Comparison of ENCODE assay signal across 17 cellular contexts in genomic region chr3:37130984-37131975, GRCh38. TPM values are rescaled to one million over a fixed set of nuclear protein-coding genes. Genes with fewer than 3 reads are reported as not detected.
DNase-seq lines count a peak whose midpoint lies in the region; ATAC-seq, FAIRE-seq and TF ChIP-seq lines count a peak whose summit lies in the region.
"Had no signal": no experiment of that assay in that cellular context is flagged by ENCODE, and none has a peak within 500 bp of the region (broad histone marks: within the 10 kb centered on the region; RNA-seq: fewer than 3 reads in every experiment).

No MANE protein-coding gene starts in this region.

- H3K36me3 ChIP-seq in body of pancreas (replicated peaks in 1 of 2; ENCODE audit: insufficient read depth in 1 of 2, low read depth in 2 of 2) (no peaks in the 10 kb centered on the region), left lung (no peaks in the 10 kb centered on the region), small intestine (ENCODE audit: control insufficient read depth in 2 of 2, insufficient read depth in 2 of 2, low read length in 2 of 2) (no peaks in the 10 kb centered on the region)
- H3K36me3 ChIP-seq: BE2C, gastroesophageal sphincter had no signal

- TF ChIP-seq CTCF in body of pancreas (IDR thresholded peaks at IDR 0.05) (no peak), left lung (IDR thresholded peaks at IDR 0.05) (no peak)

- DNase-seq in LoVo (ENCODE audit: low spot score) (peak; percentile 40), body of pancreas (no peak), left lung (no peak), small intestine (peak; percentile 87), islet precursor cell (no peak)
- DNase-seq: activated naive CD4-positive, alpha-beta T cell treated with anti-CD3 and anti-CD28 coated beads, Interleukin-2, amount 50 U/mL, for 16 hours; BE2C; GF-D8; KBM-7; NCI-H1092 treated with DMSO at 0.1 percent for 48 hours; psoas muscle; stimulated activated CD4-positive, alpha-beta T cell treated with anti-CD3 and anti-CD28 coated beads, Interleukin-1b, Interleukin-23, amount 100 ng/mL, for 48 hours had no signal

- H3K27me3 ChIP-seq in body of pancreas (no peaks in the 10 kb centered on the region), left lung (no peaks in the 10 kb centered on the region), small intestine (ENCODE audit: control insufficient read depth in 2 of 2, insufficient read depth in 2 of 2, low read length in 2 of 2) (no peaks in the 10 kb centered on the region)
- H3K27me3 ChIP-seq: BE2C, gastroesophageal sphincter had no signal

- intact Hi-C loops in body of pancreas (cut with DNase I) = no loop called here
- intact Hi-C loops in left lung (cut with DNase I) = no loop called here

- WGBS in body of pancreas, 2 donors = 45 to 46% methylated on average over 5 of the region's 5 CpGs
- 28 to 53% (median 45%) methylated on average over 5 of the region's 5 CpGs for WGBS in small intestine, 3 donors

- no peak for TF ChIP-seq POLR2A in body of pancreas (IDR thresholded peaks at IDR 0.05)

- ATAC-seq in body of pancreas (peak; percentile 80), left lung (peak; percentile 13), GM18909 (IDR thresholded peaks at IDR 0.05; ENCODE audit: poor library complexity, unreplicated experiment) (no peak), HG03520 (IDR thresholded peaks at IDR 0.05; ENCODE audit: unreplicated experiment) (no peak), GM18867 (IDR thresholded peaks at IDR 0.05; ENCODE audit: unreplicated experiment) (no peak)
- ATAC-seq: activated CD4-positive, CD25-positive, alpha-beta regulatory T cell treated with anti-CD3 and anti-CD28 coated beads, Interleukin-2, amount 50 U/mL, for 24 hours; gastroesophageal sphincter; psoas muscle had no signal

- H3K27ac ChIP-seq in body of pancreas (peak overlapping the region; percentile 23 to 72 (median 54)), left lung (no peak overlapping the region), small intestine (ENCODE audit: low read depth in 1 of 2, low read length in 1 of 2) (peak overlapping the region; percentile 83 to 89)
- H3K27ac ChIP-seq: gastroesophageal sphincter, psoas muscle had no signal

- no peak overlapping the region for H3K4me3 ChIP-seq in body of pancreas
- H3K4me3 ChIP-seq in left lung = no peak overlapping the region
- no peak overlapping the region for H3K4me3 ChIP-seq in small intestine (ENCODE audit: low read depth in 1 of 2, low read length in 2 of 2)
- H3K4me3 ChIP-seq: gastroesophageal sphincter, psoas muscle had no signal

- FAIRE-seq in small intestine (lab: Jason Lieb, UNC) = peak; percentile 41

- H3K4me1 ChIP-seq in body of pancreas (peaks cover 30% of the 10 kb centered on the region), left lung (peaks cover 9 to 49% of the 10 kb centered on the region in 2 donors), small intestine (ENCODE audit: control insufficient read depth in 2 of 2, insufficient read depth in 1 of 2, low read depth in 1 of 2, low read length in 1 of 2) (peaks cover 5 to 10% of the 10 kb centered on the region in 2 donors)
- H3K4me1 ChIP-seq: BE2C had no signal

- H3K9me3 ChIP-seq in body of pancreas (no peaks in the 10 kb centered on the region), left lung (no peaks in the 10 kb centered on the region), small intestine (ENCODE audit: control insufficient read depth, low read depth) (no peaks in the 10 kb centered on the region)
- H3K9me3 ChIP-seq: BE2C, gastroesophageal sphincter, psoas muscle had no signal

RNA-seq across cellular contexts. Expression of gene LRRFIP2, which starts 43.1 kb away (rescaled TPM):
- total RNA-seq in body of pancreas (10 to 100 TPM; 23.4 to 56.6 TPM), left lung (10 to 100 TPM; 52.6 to 60.3 TPM)
- polyA plus RNA-seq in small intestine = 10 to 100 TPM; 36.3 to 87.2 (median 51.1) TPM

Comparison
In these comparisons a context has a peak if more than half of its experiments do, and no peak if none do; other contexts are left out.
1. DNase-seq: peak in LoVo (single experiment) and small intestine (single experiment); none in body of pancreas (0 of 4), left lung (0 of 2) and islet precursor cell (single experiment).
2. ATAC-seq: peak in body of pancreas (single experiment) and left lung (single experiment); none in GM18909 (single experiment), HG03520 (single experiment) and GM18867 (single experiment).
3. H3K27ac ChIP-seq: peak in body of pancreas (4 of 4) and small intestine (2 of 2); none in left lung (0 of 2).